In the genomic region with DNA sequence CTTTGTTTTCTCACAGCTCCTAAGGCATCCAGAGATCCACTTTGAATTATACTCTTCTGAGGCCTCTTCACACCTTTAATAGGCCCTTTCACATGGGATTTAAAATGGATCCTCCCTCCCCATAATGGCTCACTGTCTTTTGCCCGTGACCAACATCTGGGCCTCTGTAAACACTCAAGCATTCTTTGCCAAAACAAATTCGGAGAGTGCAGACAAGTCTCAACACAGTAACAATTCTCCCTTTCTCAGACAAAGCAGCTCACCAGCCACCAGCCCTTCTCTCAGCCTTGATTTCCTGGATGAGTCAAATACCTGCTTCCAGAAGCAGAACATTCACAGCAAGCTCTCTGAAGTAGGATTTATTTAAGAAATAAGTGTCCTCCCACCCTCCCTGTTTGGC, we compare ENCODE assay signal across 15 cellular contexts. TPM values are rescaled to one million over a fixed set of nuclear protein-coding genes. Genes with fewer than 3 reads are reported as not detected.
DNase-seq lines count a peak whose midpoint lies in the region; ATAC-seq and TF ChIP-seq lines count a peak whose summit lies in the region.
"Had no signal": no experiment of that assay in that cellular context is flagged by ENCODE, and none has a peak within 500 bp of the region (broad histone marks: within the 10 kb centered on the region; RNA-seq: fewer than 3 reads in every experiment).

No MANE protein-coding gene starts in this region.

- no peak overlapping the region for H4K5ac ChIP-seq in mesendoderm (ENCODE audit: low read length)

- no peaks in the 10 kb centered on the region for H3K36me3 Mint-ChIP-seq in nephron progenitor cell (ENCODE audit: low read depth)
- H3K36me3 Mint-ChIP-seq: brain had no signal

- H2BK5ac ChIP-seq in mesendoderm (ENCODE audit: low read length), result no peak overlapping the region

- H3K79me2 ChIP-seq in mesendoderm (ENCODE audit: control insufficient read depth, insufficient read depth, low read length), result no peaks in the 10 kb centered on the region

- in situ Hi-C loops in astrocyte of the spinal cord (cut with HindIII; ENCODE audit: low sequenced_read_pairs), result no loop called here

- no peak overlapping the region for H2AK5ac ChIP-seq in mesendoderm (ENCODE audit: low read length)

- H3K4ac ChIP-seq in mesendoderm (ENCODE audit: low read depth, low read length), result no peak overlapping the region

- no peaks in the 10 kb centered on the region for H3K9me3 Mint-ChIP-seq in nephron progenitor cell
- H3K9me3 Mint-ChIP-seq: brain had no signal

- H3K23ac ChIP-seq in mesendoderm (ENCODE audit: low read length), result no peak overlapping the region

- no peak overlapping the region for H3K18ac ChIP-seq in mesendoderm (ENCODE audit: low read length)

- peaks cover 60% of the 10 kb centered on the region for H3K27me3 Mint-ChIP-seq in nephron progenitor cell (ENCODE audit: low read depth, poor library complexity)

- no peak for TF ChIP-seq CTCF in astrocyte of the spinal cord (IDR thresholded peaks at IDR 0.05; ENCODE audit: low read depth, low read length)
- TF ChIP-seq CTCF in nephron progenitor cell (IDR thresholded peaks at IDR 0.05), result no peak
- TF ChIP-seq CTCF in suprapubic skin (IDR thresholded peaks at IDR 0.05), result no peak

- H3K56ac ChIP-seq in mesendoderm (ENCODE audit: low read length), result no peak overlapping the region

- no peak overlapping the region for H3K9ac ChIP-seq in mesendoderm (ENCODE audit: low read length)

- no peak overlapping the region for H2BK15ac ChIP-seq in mesendoderm (replicated peaks; ENCODE audit: low read depth)

- no peak overlapping the region for H3K4me3 ChIP-seq in astrocyte of the spinal cord (ENCODE audit: low read depth, low read length)
- no peak overlapping the region for H3K4me3 ChIP-seq in mesendoderm (ENCODE audit: low read length)
- no peak overlapping the region for H3K4me3 ChIP-seq in suprapubic skin
- H3K4me3 ChIP-seq: gastrocnemius medialis had no signal

- H3K27ac Mint-ChIP-seq in nephron progenitor cell, result no peak overlapping the region

- TF ChIP-seq POLR2A in suprapubic skin (IDR thresholded peaks at IDR 0.05), result no peak

- no peaks in the 10 kb centered on the region for H3K79me1 ChIP-seq in mesendoderm (ENCODE audit: low read length)

- peak overlapping the region; percentile 13 for H4K8ac ChIP-seq in mesendoderm (ENCODE audit: low read depth, low read length)

- no peak for TF ChIP-seq EP300 in suprapubic skin (IDR thresholded peaks at IDR 0.05)

- H3K27ac ChIP-seq in mesendoderm (ENCODE audit: low read depth, low read length) (no peak overlapping the region), suprapubic skin (no peak overlapping the region)
- H3K27ac ChIP-seq: gastrocnemius medialis had no signal

- H3K36me3 ChIP-seq in mesendoderm (ENCODE audit: control insufficient read depth, insufficient read depth, low read length) (no peaks in the 10 kb centered on the region), suprapubic skin (no peaks in the 10 kb centered on the region)
- H3K36me3 ChIP-seq: BE2C, gastrocnemius medialis had no signal

- H3K4me3 Mint-ChIP-seq in nephron progenitor cell, result no peak overlapping the region

- H3K4me1 ChIP-seq in mesendoderm (ENCODE audit: control insufficient read depth, low read depth, low read length) (peaks cover 2% of the 10 kb centered on the region), suprapubic skin (peaks cover 11% of the 10 kb centered on the region)
- H3K4me1 ChIP-seq: BE2C, gastrocnemius medialis had no signal

- H3K4me1 Mint-ChIP-seq in nephron progenitor cell, result peaks cover 10% of the 10 kb centered on the region

- WGBS in mesendoderm (ENCODE audit: extremely low coverage, insufficient coverage, low lambda C conversion rate), result no CpG with 5 or more reads among the region's 2 CpGs
- 18% methylated on average over 2 of the region's 2 CpGs for WGBS in suprapubic skin

- H3K9me3 ChIP-seq in suprapubic skin, result no peaks in the 10 kb centered on the region
- H3K9me3 ChIP-seq: BE2C, gastrocnemius medialis had no signal

- peaks cover 2% of the 10 kb centered on the region for H3K27me3 ChIP-seq in mesendoderm (ENCODE audit: insufficient read depth, low read length, poor library complexity)
- H3K27me3 ChIP-seq in suprapubic skin, result peaks cover 38% of the 10 kb centered on the region
- H3K27me3 ChIP-seq: BE2C had no signal

- no peak for ATAC-seq in activated CD4-positive, CD25-positive, alpha-beta regulatory T cell treated with anti-CD3 and anti-CD28 coated beads, Interleukin-2, amount 50 U/mL, for 24 hours
- ATAC-seq: gastrocnemius medialis had no signal

- no peak overlapping the region for H3K4me2 ChIP-seq in mesendoderm (ENCODE audit: low read length)

- DNase-seq in ELF-1 (ENCODE audit: low read depth, low spot score) (peak; percentile 21), NCI-H1105 (lab: John Stamatoyannopoulos, UW) (peak; percentile 44), astrocyte of the spinal cord (ENCODE audit: low read depth, low spot score) (peak; percentile 22), mesendoderm (peak; percentile 37), nephron progenitor cell (no peak), suprapubic skin (ENCODE audit: low spot score in 2 of 2) (no peak)
- no peak for DNase-seq in stimulated activated CD4-positive, alpha-beta T cell treated with anti-CD3 and anti-CD28 coated beads, Interleukin-15, amount 100 ng/mL, for 24 hours
- DNase-seq: activated effector memory CD4-positive, alpha-beta T cell treated with anti-CD3 and anti-CD28 coated beads, Interleukin-2, amount 50 U/mL, for 16 hours; BE2C; gastrocnemius medialis; HCEC 1CT; occipital lobe; SW 1271 had no signal

- no peak overlapping the region for H2BK120ac ChIP-seq in mesendoderm (ENCODE audit: low read depth, low read length)

RNA-seq across cellular contexts. Expression of a gene that starts 14.0 kb away (rescaled TPM):
- 106 TPM for polyA plus RNA-seq in mesendoderm (2013, experiment 1 of 2)
- polyA plus RNA-seq in mesendoderm (2013, experiment 2 of 2), result 114 TPM
- 100 to 1,000 TPM in 2 of 4 donors, 10 to 100 TPM in 2; 84.0 to 125 (median 98.8) TPM for total RNA-seq in suprapubic skin

RNA-seq across cellular contexts. Expression of a gene that starts 27.1 kb away (rescaled TPM):
- polyA plus RNA-seq in mesendoderm (2013, experiment 1 of 2), result 9.1 TPM
- 9.1 TPM for polyA plus RNA-seq in mesendoderm (2013, experiment 2 of 2)
- 10 to 100 TPM; 18.0 to 72.4 (median 28.4) TPM for total RNA-seq in suprapubic skin

Comparison
In these comparisons a context has a peak if more than half of its experiments do, and no peak if none do; other contexts are left out.
1. DNase-seq: peak in ELF-1 (single experiment), NCI-H1105 (single experiment), astrocyte of the spinal cord (single experiment) and mesendoderm (single experiment); none in nephron progenitor cell (single experiment), suprapubic skin (0 of 2) and stimulated activated CD4-positive, alpha-beta T cell treated with anti-CD3 and anti-CD28 coated beads, Interleukin-15, amount 100 ng/mL, for 24 hours (single experiment).